In the genomic region with DNA sequence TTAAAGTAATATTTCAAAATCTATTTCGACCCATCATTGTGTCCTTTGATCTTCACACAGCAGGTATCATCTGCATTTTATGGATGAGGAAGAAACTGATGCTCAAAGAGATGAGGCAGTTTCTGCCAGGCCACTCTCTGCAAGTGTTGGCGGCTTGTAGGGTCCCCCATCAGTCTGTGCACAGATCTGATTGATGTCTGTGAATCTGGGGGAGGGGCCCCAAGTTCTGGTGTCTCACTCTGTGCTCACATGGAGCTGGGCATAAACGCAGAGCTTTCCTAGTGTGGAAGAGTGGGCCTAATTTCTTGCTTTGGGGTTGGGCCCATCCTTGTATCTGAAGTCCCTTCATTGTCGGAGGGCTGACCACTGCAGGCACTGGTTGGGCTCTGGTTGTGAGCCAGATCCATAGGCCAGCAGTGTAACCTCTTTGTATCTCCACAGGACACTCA, we compare ENCODE assay signal across 8 cellular contexts. TPM values are rescaled to one million over a fixed set of nuclear protein-coding genes. Genes with fewer than 3 reads are reported as not detected.
DNase-seq lines count a peak whose midpoint lies in the region; ATAC-seq and TF ChIP-seq lines count a peak whose summit lies in the region.

No MANE protein-coding gene starts in this region.

- peaks cover 23% of the 10 kb centered on the region for H3K79me1 ChIP-seq in mesendoderm (ENCODE audit: low read length)

- WGBS in mesendoderm (ENCODE audit: extremely low coverage, insufficient coverage, low lambda C conversion rate) = no CpG with 5 or more reads among the region's 4 CpGs

- no peak for ATAC-seq in HG03378 (IDR thresholded peaks at IDR 0.05; ENCODE audit: unreplicated experiment)

- no peaks in the 10 kb centered on the region for H3K9me3 ChIP-seq in breast epithelium

- peak overlapping the region; percentile 99 for H3K56ac ChIP-seq in mesendoderm (ENCODE audit: low read length)

- H3K27me3 ChIP-seq in HL-60 (ENCODE audit: insufficient read depth, poor library complexity, severe bottlenecking) (no peaks in the 10 kb centered on the region), breast epithelium (no peaks in the 10 kb centered on the region), mesendoderm (ENCODE audit: insufficient read depth, low read length, poor library complexity) (no peaks in the 10 kb centered on the region)

- no peak overlapping the region for H2BK15ac ChIP-seq in mesendoderm (replicated peaks; ENCODE audit: low read depth)

- intact Hi-C loops in breast epithelium (cut with DNase I; ENCODE audit: low total_unique reads) = no loop called here

- H2BK5ac ChIP-seq in mesendoderm (ENCODE audit: low read length) = no peak overlapping the region

- H3K4ac ChIP-seq in mesendoderm (ENCODE audit: low read depth, low read length) = no peak overlapping the region

- TF ChIP-seq CTCF in AG09309 (IDR thresholded peaks at IDR 0.05; ENCODE audit: control insufficient read depth, insufficient read depth, low read depth, low read length, missing control alignments) (no peak), HL-60 (IDR thresholded peaks at IDR 0.05; ENCODE audit: insufficient read depth, low read length) (no peak), breast epithelium (IDR thresholded peaks at IDR 0.05) (no peak)

- H3K27ac ChIP-seq in HL-60 (replicated peaks) = peak overlapping the region; percentile 90
- H3K27ac ChIP-seq in breast epithelium = no peak overlapping the region
- no peak overlapping the region for H3K27ac ChIP-seq in mesendoderm (ENCODE audit: low read depth, low read length)

- H4K5ac ChIP-seq in mesendoderm (ENCODE audit: low read length) = no peak overlapping the region

- peaks cover 70% of the 10 kb centered on the region for H3K79me2 ChIP-seq in mesendoderm (ENCODE audit: control insufficient read depth, insufficient read depth, low read length)

- H3K23ac ChIP-seq in mesendoderm (ENCODE audit: low read length) = no peak overlapping the region

- H2BK120ac ChIP-seq in mesendoderm (ENCODE audit: low read depth, low read length) = no peak overlapping the region

- H3K4me3 ChIP-seq in AG09309 (ENCODE audit: control insufficient read depth, low read depth, low read length) (peak overlapping the region; percentile 79), HL-60 (replicated peaks; ENCODE audit: insufficient read depth, low read length) (peak overlapping the region; percentile 64), breast epithelium (peak overlapping the region; percentile 70 to 94 (median 85)), mesendoderm (ENCODE audit: low read length) (peak overlapping the region; percentile 99)

- H3K9ac ChIP-seq in mesendoderm (ENCODE audit: low read length) = peak overlapping the region; percentile 100

- H2AK5ac ChIP-seq in mesendoderm (ENCODE audit: low read length) = no peak overlapping the region

- no peak for DNase-seq in AG09309 (ENCODE audit: low read depth)
- DNase-seq in HL-60 (ENCODE audit: low read depth in 1 of 2, low spot score in 1 of 2) = no peak
- no peak for DNase-seq in breast epithelium (ENCODE audit: low spot score in 2 of 2)
- DNase-seq in mesendoderm = no peak
- DNase-seq in epidermal melanocyte (ENCODE audit: insufficient read length, low spot score) = no peak
- DNase-seq in NAMALWA (ENCODE audit: low spot score) = no peak
- DNase-seq in anterior cingulate cortex (lab: John Stamatoyannopoulos, UW) = no peak

- no peak for TF ChIP-seq POLR2A in breast epithelium (IDR thresholded peaks at IDR 0.05)

- peaks cover 5 to 21% of the 10 kb centered on the region in 2 donors for H3K4me1 ChIP-seq in breast epithelium
- peaks cover 2% of the 10 kb centered on the region for H3K4me1 ChIP-seq in mesendoderm (ENCODE audit: control insufficient read depth, low read depth, low read length)

- H3K36me3 ChIP-seq in breast epithelium = no peaks in the 10 kb centered on the region
- peaks cover 22% of the 10 kb centered on the region for H3K36me3 ChIP-seq in mesendoderm (ENCODE audit: control insufficient read depth, insufficient read depth, low read length)

- H3K4me2 ChIP-seq in mesendoderm (ENCODE audit: low read length) = peak overlapping the region; percentile 88

- no peak overlapping the region for H3K18ac ChIP-seq in mesendoderm (ENCODE audit: low read length)

- H4K8ac ChIP-seq in mesendoderm (ENCODE audit: low read depth, low read length) = no peak overlapping the region

RNA-seq across cellular contexts. Expression of gene TRMT2A, which starts 1.6 kb away (rescaled TPM):
- 10 to 100 TPM; 49.8 to 72.4 (median 51.1) TPM for total RNA-seq in breast epithelium
- polyA plus RNA-seq in mesendoderm (2013, experiment 1 of 2) = 22.5 TPM
- 21.9 TPM for polyA plus RNA-seq in mesendoderm (2013, experiment 2 of 2)

RNA-seq across cellular contexts. Expression of gene RANBP1, which starts 2.7 kb away (rescaled TPM):
- 100 to 1,000 TPM; 131 to 202 (median 146) TPM for total RNA-seq in breast epithelium
- polyA plus RNA-seq in mesendoderm (2013, experiment 1 of 2) = 750 TPM
- 738 TPM for polyA plus RNA-seq in mesendoderm (2013, experiment 2 of 2)

RNA-seq across cellular contexts. Expression of gene ZDHHC8, which starts 13.0 kb away (rescaled TPM):
- 10 to 100 TPM; 10.2 to 14.1 (median 11.2) TPM for total RNA-seq in breast epithelium
- polyA plus RNA-seq in mesendoderm (2013, experiment 1 of 2) = 24.9 TPM
- polyA plus RNA-seq in mesendoderm (2013, experiment 2 of 2) = 24.7 TPM

RNA-seq across cellular contexts. Expression of gene CCDC188, which starts 32.3 kb away (rescaled TPM):
- total RNA-seq in breast epithelium = under 1 TPM in 1 of 3 donors, not detected in 2; 0.66 TPM
- polyA plus RNA-seq in mesendoderm (2013, experiment 1 of 2) = not detected
- not detected for polyA plus RNA-seq in mesendoderm (2013, experiment 2 of 2)

RNA-seq across cellular contexts. Expression of gene DGCR8, which starts 38.6 kb away (rescaled TPM):
- 10 to 100 TPM; 18.4 to 34.7 (median 29.0) TPM for total RNA-seq in breast epithelium
- 26.3 TPM for polyA plus RNA-seq in mesendoderm (2013, experiment 1 of 2)
- 27.0 TPM for polyA plus RNA-seq in mesendoderm (2013, experiment 2 of 2)
